In genomic region chr22:39773976-39774539, GRCh38 we compare ENCODE assay signal across 9 cellular contexts.
A peak's percentile ranks its signal among the peaks of the same experiment; 100 is the strongest.
DNase-seq lines count a peak whose midpoint lies in the region; ATAC-seq and TF ChIP-seq lines count a peak whose summit lies in the region.
"Had no signal": no experiment of that assay in that cellular context is flagged by ENCODE, and none has a peak within 500 bp of the region (broad histone marks: within the 10 kb centered on the region; RNA-seq: fewer than 3 reads in every experiment).

No MANE protein-coding gene starts in this region.

- no peak overlapping the region for H3K27ac ChIP-seq in PC-3 (ENCODE audit: low read length)
- H3K27ac ChIP-seq in sigmoid colon = no peak overlapping the region
- H3K27ac ChIP-seq: right atrium auricular region had no signal

- peak; percentile 5 to 18 for DNase-seq in activated CD4-positive, alpha-beta T cell treated with anti-CD3 and anti-CD28 coated beads for 24 hours (ENCODE audit: low read depth in 2 of 2)
- no peak for DNase-seq in activated CD4-positive, alpha-beta T cell treated with anti-CD3 and anti-CD28 coated beads for 1 hour
- DNase-seq in PC-3 (peak; percentile 25), dermis blood vessel endothelial cell (peak; percentile 9), sigmoid colon (no peak), cerebellum (ENCODE audit: low spot score) (no peak)
- peak; percentile 15 for DNase-seq in stimulated activated naive CD8-positive, alpha-beta T cell treated with anti-CD3 and anti-CD28 coated beads, Interleukin-15, Interleukin-2, amounts not matched to agents 100 U/mL and 50 U/mL, for 24 hours

- H4K20me1 ChIP-seq in PC-3 (ENCODE audit: low read length) = no peaks in the 10 kb centered on the region

- TF ChIP-seq EP300 in sigmoid colon (IDR thresholded peaks at IDR 0.05) = no peak

- H3F3A ChIP-seq in PC-3 (ENCODE audit: low read length, unreplicated experiment) = no peaks in the 10 kb centered on the region

- H3K9me3 ChIP-seq in PC-3 (ENCODE audit: low read length) = no peaks in the 10 kb centered on the region
- peaks cover 0 to 3% (median 0%) of the 10 kb centered on the region in 4 donors for H3K9me3 ChIP-seq in sigmoid colon

- CTCF ChIA-PET in PC-3 (lab: Charles Lee) = no interaction called here

- no peaks in the 10 kb centered on the region for H3K4me1 ChIP-seq in PC-3 (ENCODE audit: insufficient read depth, low read length)
- no peaks in the 10 kb centered on the region for H3K4me1 ChIP-seq in sigmoid colon
- H3K4me1 ChIP-seq: right atrium auricular region had no signal

- TF ChIP-seq POLR2A in sigmoid colon (IDR thresholded peaks at IDR 0.05) = no peak

- BruUV-seq in PC-3 (replicated peaks; lab: Mats Ljungman, UMichigan) = no TSS peak

- ATAC-seq in PC-3 (no peak), GM21367 (IDR thresholded peaks at IDR 0.05; ENCODE audit: unreplicated experiment) (no peak)
- ATAC-seq in stimulated activated naive CD8-positive, alpha-beta T cell treated with anti-CD3 and anti-CD28 coated beads, Interleukin-15, Interleukin-2, amounts not matched to agents 100 U/mL and 50 U/mL, for 24 hours = peak; percentile 93

- H3K4me2 ChIP-seq in PC-3 (ENCODE audit: low read length) = no peak overlapping the region

- intact Hi-C loops in PC-3 (cut with micrococcal nuclease) (no loop called here), sigmoid colon (cut with DNase I) (no loop called here)

- POLR2A ChIA-PET in PC-3 (lab: Charles Lee; ENCODE audit: unreplicated experiment) = no interaction called here

- WGBS in sigmoid colon, 2 donors = 2 to 12% methylated on average over 4 of the region's 4 CpGs

- H3K4me3 ChIP-seq in PC-3 (ENCODE audit: low read length) (no peak overlapping the region), sigmoid colon (no peak overlapping the region)
- H3K4me3 ChIP-seq: right atrium auricular region had no signal

- TF ChIP-seq CTCF in PC-3 (conservative IDR thresholded peaks at IDR 0.05; ENCODE audit: low read depth, low read length) (no peak), sigmoid colon (IDR thresholded peaks at IDR 0.05) (no peak)

- H3K27me3 ChIP-seq in PC-3 (ENCODE audit: low read length) (peaks cover 42% of the 10 kb centered on the region), sigmoid colon (peaks cover 0 to 2% (median 0%) of the 10 kb centered on the region in 3 donors)
- H3K27me3 ChIP-seq: right atrium auricular region had no signal

- H2AFZ ChIP-seq in PC-3 (ENCODE audit: low read length) = no peak overlapping the region

- H3K79me2 ChIP-seq in PC-3 (ENCODE audit: low read length) = no peaks in the 10 kb centered on the region

- no peak overlapping the region for H3K9ac ChIP-seq in PC-3 (ENCODE audit: low read length)

- no peaks in the 10 kb centered on the region for H3K9me2 ChIP-seq in PC-3 (replicated peaks; ENCODE audit: low read length)

- H3K36me3 ChIP-seq in PC-3 (ENCODE audit: low read depth, low read length) (no peaks in the 10 kb centered on the region), sigmoid colon (no peaks in the 10 kb centered on the region)
- H3K36me3 ChIP-seq: right atrium auricular region had no signal

Comparison
In these comparisons a context has a peak if more than half of its experiments do, and no peak if none do; other contexts are left out.
1. DNase-seq: peak in activated CD4-positive, alpha-beta T cell treated with anti-CD3 and anti-CD28 coated beads for 24 hours (2 of 2), PC-3 (single experiment), dermis blood vessel endothelial cell (single experiment) and stimulated activated naive CD8-positive, alpha-beta T cell treated with anti-CD3 and anti-CD28 coated beads, Interleukin-15, Interleukin-2, amounts not matched to agents 100 U/mL and 50 U/mL, for 24 hours (single experiment); none in activated CD4-positive, alpha-beta T cell treated with anti-CD3 and anti-CD28 coated beads for 1 hour (single experiment), sigmoid colon (single experiment) and cerebellum (single experiment).